8 cellular contexts compared by ENCODE assay signal in genomic region chr2:180979935-180980184, GRCh38. TPM values are rescaled to one million over a fixed set of nuclear protein-coding genes. Genes with fewer than 3 reads are reported as not detected.
A peak's percentile ranks its signal among the peaks of the same experiment; 100 is the strongest.
DNase-seq lines count a peak whose midpoint lies in the region; ATAC-seq and TF ChIP-seq lines count a peak whose summit lies in the region.

No MANE protein-coding gene starts in this region.

- H3K4me1 Mint-ChIP-seq in natural killer cell = peaks cover 31 to 34% of the 10 kb centered on the region in 2 donors

- H3K27me3 ChIP-seq in BE2C (no peaks in the 10 kb centered on the region), KMS-11 (ENCODE audit: insufficient read depth, low read depth) (no peaks in the 10 kb centered on the region), duodenal mucosa (ENCODE audit: control insufficient read depth in 1 of 2, insufficient read depth in 2 of 2, low read length in 2 of 2) (no peaks in the 10 kb centered on the region)

- intact Hi-C loops in natural killer cell (cut with micrococcal nuclease) = loop anchor here (2.0 to 10.0 kb wide), 6 partner anchors 55 to 973 kb away; partner anchors contain the start of genes CWC22 and ITPRID2

- ATAC-seq in natural killer cell (no peak), HG03571 (IDR thresholded peaks at IDR 0.05; ENCODE audit: unreplicated experiment) (no peak)

- peaks cover 35% of the 10 kb centered on the region for H3K79me2 ChIP-seq in KMS-11 (ENCODE audit: insufficient read depth, low read depth)

- DNase-seq in BE2C (no peak), natural killer cell (no peak), glomerular visceral epithelial cell (ENCODE audit: extremely low spot score) (no peak), NCI-H69 (lab: John Stamatoyannopoulos, UW) (no peak), dermis blood vessel endothelial cell (no peak)

- H3K36me3 Mint-ChIP-seq in natural killer cell = peaks cover 6% of the 10 kb centered on the region

- H4K20me1 ChIP-seq in KMS-11 (ENCODE audit: insufficient read depth) = no peaks in the 10 kb centered on the region

- H3K36me3 ChIP-seq in BE2C (no peaks in the 10 kb centered on the region), KMS-11 (ENCODE audit: insufficient read depth) (no peaks in the 10 kb centered on the region; the same call in 1 of the 2 replicates), duodenal mucosa (ENCODE audit: control insufficient read depth in 1 of 2, insufficient read depth in 2 of 2, low read length in 2 of 2) (no peaks in the 10 kb centered on the region)

- no peak overlapping the region for H3K27ac ChIP-seq in KMS-11
- H3K27ac ChIP-seq in duodenal mucosa (ENCODE audit: low read depth, low read length) = peak overlapping the region; percentile 37

- TF ChIP-seq CTCF in BE2C (IDR thresholded peaks at IDR 0.05; ENCODE audit: low read depth, low read length) = no peak
- TF ChIP-seq CTCF in KMS-11 (conservative IDR thresholded peaks at IDR 0.05; ENCODE audit: low read depth, low read length) = no peak
- TF ChIP-seq CTCF in natural killer cell (IDR thresholded peaks at IDR 0.05) = no peak

- H3K4me3 Mint-ChIP-seq in natural killer cell = peak overlapping the region; percentile 86

- H2AFZ ChIP-seq in KMS-11 (ENCODE audit: low read depth) = peak overlapping the region; percentile 91

- peak overlapping the region; percentile 80 to 95 for H3K27ac Mint-ChIP-seq in natural killer cell

- H3K9ac ChIP-seq in KMS-11 = peak overlapping the region; percentile 63
- peak overlapping the region; percentile 49 to 55 for H3K9ac ChIP-seq in duodenal mucosa (ENCODE audit: low read depth in 1 of 2, low read length in 2 of 2)

- H3K27me3 Mint-ChIP-seq in natural killer cell (ENCODE audit: low read depth in 2 of 2) = peaks cover 0 to 9% of the 10 kb centered on the region in 2 donors

- peak overlapping the region; percentile 67 for H3K4me2 ChIP-seq in KMS-11

- no peaks in the 10 kb centered on the region for H3K9me3 ChIP-seq in BE2C
- no peaks in the 10 kb centered on the region for H3K9me3 ChIP-seq in duodenal mucosa (ENCODE audit: control insufficient read depth in 1 of 2, low read length in 2 of 2)

- H3K4me1 ChIP-seq in BE2C (no peaks in the 10 kb centered on the region), KMS-11 (ENCODE audit: low read depth, poor library complexity, severe bottlenecking) (peaks cover 28% of the 10 kb centered on the region), duodenal mucosa (ENCODE audit: control insufficient read depth in 1 of 2, insufficient read depth in 2 of 2, low read length in 2 of 2) (peaks cover 14 to 25% of the 10 kb centered on the region in 2 donors)

- peak overlapping the region; percentile 49 for H3K4me3 ChIP-seq in BE2C (ENCODE audit: low read depth, low read length)
- H3K4me3 ChIP-seq in KMS-11 (IDR thresholded peaks at IDR 0.05; ENCODE audit: insufficient read depth, low read depth, low read length) = no peak overlapping the region
- H3K4me3 ChIP-seq in duodenal mucosa (ENCODE audit: low read depth in 1 of 2, low read length in 2 of 2) = peak overlapping the region; percentile 57 to 70

- no peaks in the 10 kb centered on the region for H3K9me3 Mint-ChIP-seq in natural killer cell

RNA-seq across cellular contexts. Expression of gene UBE2E3, which starts 0.5 kb away (rescaled TPM):
- polyA plus RNA-seq in BE2C (2012; ENCODE audit: insufficient read depth, insufficient read length, low read depth) = 36.4 TPM
- 10 to 100 TPM; 48.5 to 59.3 (median 52.6) TPM for total RNA-seq in natural killer cell
- total RNA-seq in dermis blood vessel endothelial cell = 51.9 and 75.2 TPM in 2 replicates
